ENCODE assay signal across 8 cellular contexts in the genomic region with DNA sequence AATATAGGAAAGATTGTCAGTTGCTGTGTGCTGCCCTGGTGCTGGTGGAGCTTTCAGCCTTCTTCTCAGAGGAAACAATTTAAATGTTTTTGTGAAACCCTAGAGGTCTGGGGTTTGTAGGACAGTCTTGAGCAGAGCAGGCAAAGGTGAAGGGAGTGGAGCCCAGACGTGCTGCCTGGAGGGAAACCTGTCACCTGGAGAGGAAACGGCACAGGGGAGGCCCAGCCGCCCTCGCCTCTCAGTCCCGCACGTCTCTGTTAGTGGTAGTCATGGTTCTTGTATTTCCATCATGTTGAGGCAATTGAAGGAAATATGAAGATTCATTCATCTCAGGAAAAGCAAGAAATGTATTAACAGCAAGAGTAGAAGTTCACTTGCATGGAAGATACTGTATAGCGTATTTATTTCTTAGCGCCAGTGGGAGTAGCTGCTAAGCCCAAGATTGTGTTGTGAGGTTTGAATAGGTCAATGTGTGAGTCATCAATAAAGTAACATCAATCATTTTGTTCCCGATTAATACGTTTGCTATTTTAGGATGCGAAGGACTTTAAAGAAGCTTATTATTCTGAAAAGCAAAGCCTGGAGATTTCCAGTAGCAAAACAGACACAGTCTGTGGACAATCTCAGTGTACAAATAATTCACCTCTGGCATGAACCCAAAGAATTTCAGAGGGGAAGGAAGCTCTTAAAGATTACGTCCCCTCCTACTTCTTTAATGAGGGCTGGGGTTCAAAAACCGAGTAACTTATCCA.
DNase-seq lines count a peak whose midpoint lies in the region; ATAC-seq and TF ChIP-seq lines count a peak whose summit lies in the region.

No MANE protein-coding gene starts in this region.

- H3K4me1 ChIP-seq in skeletal muscle tissue (ENCODE audit: control insufficient read depth in 3 of 3, insufficient read depth in 3 of 3, low read length in 3 of 3): peaks cover 93 to 97% (median 93%) of the 10 kb centered on the region in 3 donors

- no peaks in the 10 kb centered on the region for H3K36me3 ChIP-seq in GM06990 (ENCODE audit: control insufficient read depth, insufficient read depth, low read length)
- no peaks in the 10 kb centered on the region for H3K36me3 ChIP-seq in SK-N-MC (ENCODE audit: insufficient read depth, low read length)
- no peaks in the 10 kb centered on the region for H3K36me3 ChIP-seq in skeletal muscle tissue (ENCODE audit: control insufficient read depth in 3 of 3, insufficient read depth in 3 of 3, low read length in 3 of 3)

- TF ChIP-seq CTCF in GM06990 (IDR thresholded peaks at IDR 0.05; ENCODE audit: insufficient read depth, low read length, poor library complexity, severe bottlenecking): no peak

- ATAC-seq in GM19023 (IDR thresholded peaks at IDR 0.05; ENCODE audit: unreplicated experiment): no peak

- H3K9ac ChIP-seq in SK-N-MC (ENCODE audit: insufficient read length) (no peak overlapping the region), skeletal muscle tissue (ENCODE audit: low read depth in 1 of 3, low read length in 3 of 3) (peak overlapping the region; percentile 46 to 50 (median 46))

- H3K9me3 ChIP-seq in SK-N-MC (ENCODE audit: low read depth, low read length) (no peaks in the 10 kb centered on the region), skeletal muscle tissue (ENCODE audit: control insufficient read depth in 3 of 3, low read length in 3 of 3) (no peaks in the 10 kb centered on the region)

- H3K4me3 ChIP-seq in GM06990 (replicated peaks; ENCODE audit: low read depth, low read length) (peak overlapping the region; percentile 81), SK-N-MC (0 out of 2 replicates have a peak overlapping the region, but pooled peaks have one; percentile 5), skeletal muscle tissue (ENCODE audit: low read length in 3 of 3) (peak overlapping the region in 2 of 3 donors; percentile 17)

- H3K27me3 ChIP-seq in GM06990 (replicated peaks; ENCODE audit: control insufficient read depth, insufficient read depth, low read length) (no peaks in the 10 kb centered on the region), skeletal muscle tissue (ENCODE audit: control insufficient read depth in 3 of 3, insufficient read depth in 3 of 3, low read length in 3 of 3) (no peaks in the 10 kb centered on the region)

- H3K27ac ChIP-seq in SK-N-MC: no peak overlapping the region
- H3K27ac ChIP-seq in skeletal muscle tissue (ENCODE audit: low read depth, low read length): peak overlapping the region; percentile 87

- DNase-seq in GM06990 (ENCODE audit: extremely low read depth, insufficient read length) (no peak), SK-N-MC (ENCODE audit: low read depth, low spot score) (no peak), dermis blood vessel endothelial cell (peak; percentile 68), NCI-H2081 treated with DMSO at 0.1 percent for 48 hours (lab: John Stamatoyannopoulos, UW) (no peak), putamen (ENCODE audit: low spot score) (no peak), NCI-H1694 treated with DMSO at 0.1 percent for 48 hours (lab: John Stamatoyannopoulos, UW) (no peak)

Comparison
In these comparisons a context has a peak if more than half of its experiments do, and no peak if none do; other contexts are left out.
1. H3K4me3 ChIP-seq: peak in every context shown above with its lines; median percentile 81 in GM06990; 17 in skeletal muscle tissue; 5 in SK-N-MC.